14 cellular contexts compared by ENCODE assay signal in genomic region chr4:170697845-170698244, GRCh38.
DNase-seq lines count a peak whose midpoint lies in the region; ATAC-seq and TF ChIP-seq lines count a peak whose summit lies in the region.
"Had no signal": no experiment of that assay in that cellular context is flagged by ENCODE, and none has a peak within 500 bp of the region (broad histone marks: within the 10 kb centered on the region; RNA-seq: fewer than 3 reads in every experiment).

No MANE protein-coding gene starts in this region.

- no peak overlapping the region for H3K4me3 Mint-ChIP-seq in nephron progenitor cell
- H3K4me3 Mint-ChIP-seq: natural killer cell treated with Interleukin-12 subunit alpha and Interleukin-12 subunit beta and Interleukin-15 and Interleukin-18, amount 100 ng/mL, for 72 hours had no signal

- ATAC-seq in GM18868 (IDR thresholded peaks at IDR 0.05; ENCODE audit: unreplicated experiment) (peak; percentile 52), GM21576 (IDR thresholded peaks at IDR 0.05; ENCODE audit: unreplicated experiment) (peak; percentile 37), HG03159 (IDR thresholded peaks at IDR 0.05; ENCODE audit: unreplicated experiment) (peak; percentile 53), HG03571 (IDR thresholded peaks at IDR 0.05; ENCODE audit: unreplicated experiment) (no peak)
- ATAC-seq: natural killer cell treated with Interleukin-12 subunit alpha and Interleukin-12 subunit beta and Interleukin-15 and Interleukin-18, amount 100 ng/mL, for 72 hours had no signal

- no peak overlapping the region for H3K27ac ChIP-seq in adrenal gland
- H3K27ac ChIP-seq: esophagus squamous epithelium had no signal

- H3K9me3 Mint-ChIP-seq in nephron progenitor cell: no peaks in the 10 kb centered on the region

- no peak for DNase-seq in nephron progenitor cell
- no peak for DNase-seq in cerebellar cortex (ENCODE audit: low spot score)
- no peak for DNase-seq in middle frontal gyrus (ENCODE audit: extremely low spot score, low spot score)
- DNase-seq in adrenal gland: no peak
- DNase-seq: esophagus squamous epithelium; NCI-H2029; retina; stimulated activated CD4-positive, alpha-beta T cell treated with anti-CD3 and anti-CD28 coated beads, Interleukin-4, amount 100 ng/mL, for 1 hour; stimulated activated naive CD4-positive, alpha-beta T cell treated with Interleukin-2 at 50 U/mL for 16 hours had no signal

- H3K27me3 ChIP-seq in adrenal gland: no peaks in the 10 kb centered on the region
- H3K27me3 ChIP-seq: esophagus squamous epithelium had no signal

- H3K4me3 ChIP-seq in adrenal gland: no peak overlapping the region
- H3K4me3 ChIP-seq: esophagus squamous epithelium had no signal

- H3K4me1 Mint-ChIP-seq in nephron progenitor cell: no peaks in the 10 kb centered on the region

- no peaks in the 10 kb centered on the region for H3K4me1 ChIP-seq in adrenal gland (replicated peaks in 1 of 2)
- H3K4me1 ChIP-seq: esophagus squamous epithelium had no signal

- no peaks in the 10 kb centered on the region for H3K36me3 ChIP-seq in adrenal gland (replicated peaks in 1 of 2)
- H3K36me3 ChIP-seq: esophagus squamous epithelium had no signal

- TF ChIP-seq CTCF in nephron progenitor cell (IDR thresholded peaks at IDR 0.05): no peak
- TF ChIP-seq CTCF in adrenal gland (IDR thresholded peaks at IDR 0.05): no peak

- H3K9me3 ChIP-seq in adrenal gland (replicated peaks in 1 of 3): no peaks in the 10 kb centered on the region
- H3K9me3 ChIP-seq: esophagus squamous epithelium had no signal

- WGBS in adrenal gland, 4 donors: 49 to 64% (median 59%) methylated on average over 2 of the region's 2 CpGs

- intact Hi-C loops in adrenal gland (cut with DNase I): no loop called here

- H3K36me3 Mint-ChIP-seq in nephron progenitor cell (ENCODE audit: low read depth): no peaks in the 10 kb centered on the region
- H3K36me3 Mint-ChIP-seq: natural killer cell treated with Interleukin-12 subunit alpha and Interleukin-12 subunit beta and Interleukin-15 and Interleukin-18, amount 100 ng/mL, for 72 hours had no signal

- peak overlapping the region; percentile 33 for H3K27ac Mint-ChIP-seq in nephron progenitor cell
- H3K27ac Mint-ChIP-seq: natural killer cell treated with Interleukin-12 subunit alpha and Interleukin-12 subunit beta and Interleukin-15 and Interleukin-18, amount 100 ng/mL, for 72 hours had no signal

- H3K27me3 Mint-ChIP-seq in nephron progenitor cell (ENCODE audit: low read depth, poor library complexity): peaks cover 2% of the 10 kb centered on the region
- H3K27me3 Mint-ChIP-seq: natural killer cell treated with Interleukin-12 subunit alpha and Interleukin-12 subunit beta and Interleukin-15 and Interleukin-18, amount 100 ng/mL, for 72 hours had no signal

- TF ChIP-seq POLR2A in adrenal gland (IDR thresholded peaks at IDR 0.05): no peak
